Comparison of ENCODE assay signal across 19 cellular contexts in the genomic region with DNA sequence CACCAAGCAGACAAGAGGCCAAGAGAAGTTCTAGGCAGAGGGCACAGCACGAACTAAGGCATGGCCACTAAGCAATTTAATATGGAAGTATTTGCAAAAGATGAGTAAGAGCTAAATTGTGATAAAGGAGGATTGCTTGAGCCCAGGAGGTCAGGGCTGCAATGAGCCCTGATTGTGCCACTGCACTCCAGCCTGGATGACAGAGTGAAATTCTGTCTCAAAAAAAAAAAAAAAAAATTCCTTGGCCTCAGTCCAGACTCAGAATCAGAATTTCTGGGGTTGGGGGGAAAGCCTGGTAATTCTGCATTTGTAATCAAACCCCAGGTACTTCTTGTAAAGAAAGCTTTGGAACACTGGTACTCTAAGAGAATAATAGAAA. TPM values are rescaled to one million over a fixed set of nuclear protein-coding genes. Genes with fewer than 3 reads are reported as not detected.
DNase-seq lines count a peak whose midpoint lies in the region; ATAC-seq and TF ChIP-seq lines count a peak whose summit lies in the region.
"Had no signal": no experiment of that assay in that cellular context is flagged by ENCODE, and none has a peak within 500 bp of the region (broad histone marks: within the 10 kb centered on the region; RNA-seq: fewer than 3 reads in every experiment).

No MANE protein-coding gene starts in this region.

- intact Hi-C loops in esophagus squamous epithelium (cut with DNase I), result no loop called here
- intact Hi-C loops in upper lobe of right lung (cut with DNase I), result no loop called here

- H3K9me3 ChIP-seq in esophagus squamous epithelium (no peaks in the 10 kb centered on the region), upper lobe of right lung (no peaks in the 10 kb centered on the region)
- H3K9me3 ChIP-seq: prostate gland had no signal

- TF ChIP-seq POLR2A in esophagus squamous epithelium (IDR thresholded peaks at IDR 0.05), result no peak

- peak; percentile 40 for ATAC-seq in omental fat pad (ENCODE audit: low FRiP score)
- ATAC-seq in upper lobe of right lung, result no peak
- ATAC-seq: activated CD4-positive, alpha-beta T cell treated with anti-CD3 and anti-CD28 coated beads for 36 hours had no signal

- TF ChIP-seq CTCF in esophagus squamous epithelium (IDR thresholded peaks at IDR 0.05), result no peak
- TF ChIP-seq CTCF in omental fat pad (IDR thresholded peaks at IDR 0.05), result no peak
- no peak for TF ChIP-seq CTCF in upper lobe of right lung (IDR thresholded peaks at IDR 0.05)

- H3K4me1 ChIP-seq in esophagus squamous epithelium, result peaks cover 10 to 47% (median 22%) of the 10 kb centered on the region in 3 donors
- H3K4me1 ChIP-seq in upper lobe of right lung, result peaks cover 57% of the 10 kb centered on the region

- H3K27me3 ChIP-seq in esophagus squamous epithelium, result no peaks in the 10 kb centered on the region
- no peaks in the 10 kb centered on the region for H3K27me3 ChIP-seq in upper lobe of right lung

- H3K4me3 ChIP-seq in esophagus squamous epithelium, result no peak overlapping the region
- no peak overlapping the region for H3K4me3 ChIP-seq in upper lobe of right lung
- H3K4me3 ChIP-seq: prostate gland had no signal

- DNase-seq in NCI-H2171 treated with DMSO at 0.1 percent for 48 hours (lab: John Stamatoyannopoulos, UW) (peak; percentile 65), NCI-H2171 (lab: John Stamatoyannopoulos, UW) (no peak), esophagus squamous epithelium (lab: John Stamatoyannopoulos, UW) (no peak), omental fat pad (ENCODE audit: low spot score) (no peak), upper lobe of right lung (no peak), hypothalamus (lab: John Stamatoyannopoulos, UW) (no peak), NCI-H510A treated with DMSO at 0.1 percent for 48 hours (lab: John Stamatoyannopoulos, UW) (no peak), cerebellar nuclear complex (lab: John Stamatoyannopoulos, UW) (no peak)
- DNase-seq: 8988T; activated CD4-positive, alpha-beta T cell treated with anti-CD3 and anti-CD28 coated beads for 36 hours; activated naive CD8-positive, alpha-beta T cell treated with anti-CD3 and anti-CD28 coated beads, Interleukin-2, amount 10 ng/mL, durations not matched to agents 7 days and 5 days; activated T-cell treated with anti-CD3 and anti-CD28 coated beads for 4 hours; COR-L47; H7; midbrain; NCI-H345; stimulated activated naive CD4-positive, alpha-beta T cell; T-helper 1 cell had no signal

- peak overlapping the region in 3 of 4 donors; percentile 66 to 81 (median 76) for H3K27ac ChIP-seq in esophagus squamous epithelium
- peak overlapping the region; percentile 64 for H3K27ac ChIP-seq in upper lobe of right lung

- 67 to 75% methylated on average over 1 of the region's 1 CpG for WGBS in esophagus squamous epithelium, 2 donors

- no peaks in the 10 kb centered on the region for H3K36me3 ChIP-seq in esophagus squamous epithelium
- H3K36me3 ChIP-seq in upper lobe of right lung, result no peaks in the 10 kb centered on the region
- H3K36me3 ChIP-seq: prostate gland had no signal

RNA-seq across cellular contexts. Expression of a gene that starts 46.8 kb away (rescaled TPM):
- 100 to 1,000 TPM in 3 of 4 donors, 10 to 100 TPM in 1; 95.8 to 179 (median 129) TPM for total RNA-seq in esophagus squamous epithelium
- 100 to 1,000 TPM; 308 to 566 (median 400) TPM for total RNA-seq in omental fat pad
- total RNA-seq in upper lobe of right lung, result 275 TPM
